8 cellular contexts compared by ENCODE assay signal in genomic region chr2:219541611-219542180, GRCh38. TPM values are rescaled to one million over a fixed set of nuclear protein-coding genes. Genes with fewer than 3 reads are reported as not detected.
DNase-seq lines count a peak whose midpoint lies in the region; ATAC-seq and TF ChIP-seq lines count a peak whose summit lies in the region.

No MANE protein-coding gene starts in this region.

- ATAC-seq in GM19025 (IDR thresholded peaks at IDR 0.05; ENCODE audit: low read depth, unreplicated experiment) (peak; percentile 35), HG03280 (IDR thresholded peaks at IDR 0.05; ENCODE audit: unreplicated experiment) (peak; percentile 36), lung (ENCODE audit: insufficient read depth, low FRiP score) (peak; percentile 31)

- peak; percentile 69 for TF ChIP-seq CTCF in AG10803 (conservative IDR thresholded peaks at IDR 0.05; ENCODE audit: low read length)
- TF ChIP-seq CTCF in lung (IDR thresholded peaks at IDR 0.05; ENCODE audit: control extremely low read depth, extremely low read depth): peak; percentile 29

- H3K9me3 ChIP-seq in lung (ENCODE audit: control insufficient read depth in 2 of 2, insufficient read depth in 1 of 2, low read length in 1 of 2): no peaks in the 10 kb centered on the region

- no peaks in the 10 kb centered on the region for H3K27me3 ChIP-seq in lung (ENCODE audit: control insufficient read depth, insufficient read depth)

- peaks cover 0 to 14% of the 10 kb centered on the region in 2 donors for H3K4me1 ChIP-seq in lung (ENCODE audit: control insufficient read depth in 2 of 2, insufficient read depth in 2 of 2, low read length in 2 of 2)

- H3K4me3 ChIP-seq in AG10803 (ENCODE audit: low read length) (peak overlapping the region; percentile 71), lung (no peak overlapping the region)

- peaks cover 3 to 11% of the 10 kb centered on the region in 2 donors for H3K36me3 ChIP-seq in lung (ENCODE audit: control insufficient read depth in 2 of 2, insufficient read depth in 2 of 2, low read length in 2 of 2)

- 6 to 9% methylated on average over 30 to 48 of the region's 48 CpGs for WGBS in lung, 2 donors

- peak overlapping the region in 1 of 2 donors; percentile 15 for H3K27ac ChIP-seq in lung (ENCODE audit: low read depth in 1 of 2, low read length in 1 of 2)

- peak; percentile 37 for DNase-seq in AG10803 (ENCODE audit: low read depth)
- DNase-seq in NCI-H460 (ENCODE audit: extremely low read depth, low read depth): peak; percentile 75
- DNase-seq in activated CD4-positive, alpha-beta T cell treated with anti-CD3 and anti-CD28 coated beads, Interleukin-2, amount 50 U/mL, for 1 hour: peak; percentile 86
- DNase-seq in dermis microvascular lymphatic vessel endothelial cell (ENCODE audit: low read depth in 2 of 2): peak; percentile 60 to 79
- peak; percentile 90 for DNase-seq in lung (ENCODE audit: low spot score)
- DNase-seq in stimulated activated CD8-positive, alpha-beta memory T cell treated with anti-CD3 and anti-CD28 coated beads, Interleukin-15, amount 100 ng/mL, for 24 hours (ENCODE audit: low read depth): peak; percentile 67

RNA-seq across cellular contexts. Expression of gene CHPF, which starts 1.9 kb away (rescaled TPM):
- 52.4 and 67.1 TPM in 2 replicates for total RNA-seq in NCI-H460 (2014; rRNA removed; shearing (Covaris generic))
- 98.9 and 117 TPM in 2 replicates for polyA plus RNA-seq in NCI-H460 (2014; cell fraction: nucleus; rRNA removed)
- total RNA-seq in dermis microvascular lymphatic vessel endothelial cell (0.26 and 0.89 TPM in 2 replicates), lung (10 to 100 TPM; 42.7 to 89.6 TPM)
- polyA plus RNA-seq in lung: 10 to 100 TPM; 44.6 to 71.6 TPM

RNA-seq across cellular contexts. Expression of gene TMEM198, which starts 2.1 kb away (rescaled TPM):
- total RNA-seq in NCI-H460 (2014; rRNA removed; shearing (Covaris generic)): 0.59 and 0.87 TPM in 2 replicates
- 4.4 and 13.3 TPM in 2 replicates for polyA plus RNA-seq in NCI-H460 (2014; cell fraction: nucleus; rRNA removed)
- total RNA-seq in dermis microvascular lymphatic vessel endothelial cell (not detected in 2 replicates), lung (1 to 10 TPM; 1.3 to 7.1 TPM)
- polyA plus RNA-seq in lung: 1 to 10 TPM; 3.9 to 4.7 TPM

RNA-seq across cellular contexts. Expression of gene ASIC4, which starts 27.4 kb away (rescaled TPM):
- total RNA-seq in NCI-H460 (2014; rRNA removed; shearing (Covaris generic)): 0.17 and 0.43 TPM in 2 replicates
- not detected in 2 replicates for polyA plus RNA-seq in NCI-H460 (2014; cell fraction: nucleus; rRNA removed)
- total RNA-seq in dermis microvascular lymphatic vessel endothelial cell: not detected in 2 replicates
- total RNA-seq in lung: under 1 TPM; 0.26 to 0.43 TPM
- polyA plus RNA-seq in lung: under 1 TPM; 0.02 TPM

RNA-seq across cellular contexts. Expression of gene OBSL1, which starts 29.6 kb away (rescaled TPM):
- 10.0 and 10.6 TPM in 2 replicates for total RNA-seq in NCI-H460 (2014; rRNA removed; shearing (Covaris generic))
- polyA plus RNA-seq in NCI-H460 (2014; cell fraction: nucleus; rRNA removed): 32.3 and 33.8 TPM in 2 replicates
- total RNA-seq in dermis microvascular lymphatic vessel endothelial cell: 17.2 and 40.8 TPM in 2 replicates
- 10 to 100 TPM; 69.6 to 75.2 TPM for total RNA-seq in lung
- polyA plus RNA-seq in lung: 10 to 100 TPM; 34.0 to 58.4 TPM

RNA-seq across cellular contexts. Expression of gene INHA, which starts 30.4 kb away (rescaled TPM):
- 0.64 and 1.4 TPM in 2 replicates for total RNA-seq in NCI-H460 (2014; rRNA removed; shearing (Covaris generic))
- polyA plus RNA-seq in NCI-H460 (2014; cell fraction: nucleus; rRNA removed): 1.4 TPM in 1 of 2 replicates, not detected in the other
- total RNA-seq in dermis microvascular lymphatic vessel endothelial cell (under 0.01 TPM in 1 of 2 replicates, not detected in the other), lung (under 1 TPM in 1 of 2 donors, not detected in 1; 0.58 TPM)
- polyA plus RNA-seq in lung: under 1 TPM; 0.47 to 0.98 TPM

Comparison
In these comparisons a context has a peak if more than half of its experiments do, and no peak if none do; other contexts are left out.
1. DNase-seq: peak in every context shown above with its lines; median percentile 90 in lung; 86 in activated CD4-positive, alpha-beta T cell treated with anti-CD3 and anti-CD28 coated beads, Interleukin-2, amount 50 U/mL, for 1 hour; 75 in NCI-H460; 70 in dermis microvascular lymphatic vessel endothelial cell; 67 in stimulated activated CD8-positive, alpha-beta memory T cell treated with anti-CD3 and anti-CD28 coated beads, Interleukin-15, amount 100 ng/mL, for 24 hours; 37 in AG10803.
2. RNA of gene CHPF, which starts 1.9 kb away (total RNA-seq): 42.7 to 89.6 TPM in lung and 52.4 to 67.1 TPM in NCI-H460; 0.26 to 0.89 TPM in dermis microvascular lymphatic vessel endothelial cell; every median in the first group is over 10 times any median in the second.
3. Peak in every context shown above with its lines, with median percentiles within 50 percentile points of each other: ATAC-seq.